20 cellular contexts compared by ENCODE assay signal in genomic region chr2:3449106-3449505, GRCh38.
DNase-seq lines count a peak whose midpoint lies in the region; TF ChIP-seq lines count a peak whose summit lies in the region.
"Had no signal": no experiment of that assay in that cellular context is flagged by ENCODE, and none has a peak within 500 bp of the region (broad histone marks: within the 10 kb centered on the region; RNA-seq: fewer than 3 reads in every experiment).

No MANE protein-coding gene starts in this region.

- TF ChIP-seq CTCF in BE2C (IDR thresholded peaks at IDR 0.05; ENCODE audit: low read depth, low read length) (no peak), astrocyte of the spinal cord (IDR thresholded peaks at IDR 0.05; ENCODE audit: low read depth, low read length) (no peak), mesothelial cell of epicardium (IDR thresholded peaks at IDR 0.05; ENCODE audit: unreplicated experiment) (no peak)

- peaks cover 39% of the 10 kb centered on the region for H3K36me3 ChIP-seq in BE2C

- in situ Hi-C loops in astrocyte of the spinal cord (cut with HindIII; ENCODE audit: low sequenced_read_pairs) = no loop called here

- H3K4me1 Mint-ChIP-seq in mesothelial cell of epicardium = no peaks in the 10 kb centered on the region
- H3K4me1 Mint-ChIP-seq: activated CD4-positive, alpha-beta T cell treated with anti-CD3 and anti-CD28 coated beads, Interleukin-2, amount 10 ng/mL, durations not matched to agents 24 days and 14 days; activated naive CD8-positive, alpha-beta T cell treated with anti-CD3 and anti-CD28 coated beads, Interleukin-2, amount 10 ng/mL, durations not matched to agents 7 days and 5 days; CD4-positive, alpha-beta memory T cell; stimulated activated memory B cell treated with anti-CD40 and anti-IgM and Interleukin-4, amounts not matched to agents 10 μg/mL and 1 μg/mL and 100 μg/mL, for 72 hours had no signal

- DNase-seq in BE2C (peak; percentile 41), NCI-H1048 (lab: John Stamatoyannopoulos, UW) (peak; percentile 11), astrocyte of the spinal cord (ENCODE audit: low read depth, low spot score) (peak; percentile 41), mesothelial cell of epicardium (ENCODE audit: low spot score in 2 of 2, unreplicated experiment in 2 of 2) (no peak), glomerular visceral epithelial cell (ENCODE audit: extremely low spot score) (no peak), COR-L47 (lab: John Stamatoyannopoulos, UW) (no peak)
- DNase-seq in stimulated activated CD4-positive, alpha-beta T cell treated with anti-CD3 and anti-CD28 coated beads, Interleukin-4, amount 100 ng/mL, for 1 hour = no peak
- DNase-seq: activated CD4-positive, alpha-beta T cell treated with anti-CD3 and anti-CD28 coated beads, Interleukin-2, amount 10 ng/mL, durations not matched to agents 24 days and 14 days; activated naive CD8-positive, alpha-beta T cell treated with anti-CD3 and anti-CD28 coated beads, Interleukin-2, amount 10 ng/mL, durations not matched to agents 7 days and 5 days; CD4-positive, alpha-beta memory T cell; erythroblast; midbrain; NCI-H146; NCI-H2171; stimulated activated CD4-positive, alpha-beta T cell treated with anti-CD3 and anti-CD28 coated beads, Interleukin-1b, Interleukin-23, amount 100 ng/mL, for 48 hours; T-helper 17 cell had no signal

- H3K27ac Mint-ChIP-seq in mesothelial cell of epicardium = peak overlapping the region; percentile 40
- H3K27ac Mint-ChIP-seq: activated CD4-positive, alpha-beta T cell treated with anti-CD3 and anti-CD28 coated beads, Interleukin-2, amount 10 ng/mL, durations not matched to agents 24 days and 14 days; activated naive CD8-positive, alpha-beta T cell treated with anti-CD3 and anti-CD28 coated beads, Interleukin-2, amount 10 ng/mL, durations not matched to agents 7 days and 5 days; IgD-negative memory B cell; stimulated activated memory B cell treated with anti-CD40 and anti-IgM and Interleukin-4, amounts not matched to agents 10 μg/mL and 1 μg/mL and 100 μg/mL, for 72 hours had no signal

- no peaks in the 10 kb centered on the region for H3K9me3 ChIP-seq in BE2C
- H3K9me3 ChIP-seq: HAP-1, SJSA1 had no signal

- no peaks in the 10 kb centered on the region for H3K27me3 Mint-ChIP-seq in mesothelial cell of epicardium (ENCODE audit: low read depth)
- H3K27me3 Mint-ChIP-seq: activated CD4-positive, alpha-beta T cell treated with anti-CD3 and anti-CD28 coated beads, Interleukin-2, amount 10 ng/mL, durations not matched to agents 24 days and 14 days; activated naive CD8-positive, alpha-beta T cell treated with anti-CD3 and anti-CD28 coated beads, Interleukin-2, amount 10 ng/mL, durations not matched to agents 7 days and 5 days; CD4-positive, alpha-beta memory T cell; IgD-negative memory B cell; stimulated activated memory B cell treated with anti-CD40 and anti-IgM and Interleukin-4, amounts not matched to agents 10 μg/mL and 1 μg/mL and 100 μg/mL, for 72 hours; T-helper 17 cell had no signal

- H3K36me3 Mint-ChIP-seq in mesothelial cell of epicardium = peaks cover 39% of the 10 kb centered on the region

- H3K4me3 ChIP-seq in BE2C (ENCODE audit: low read depth, low read length) = no peak overlapping the region
- no peak overlapping the region for H3K4me3 ChIP-seq in astrocyte of the spinal cord (ENCODE audit: low read depth, low read length)
- H3K4me3 ChIP-seq: HAP-1, SJSA1 had no signal

- peaks cover 8% of the 10 kb centered on the region for H3K4me1 ChIP-seq in BE2C
- H3K4me1 ChIP-seq: HAP-1, SJSA1 had no signal

- H3K9me3 Mint-ChIP-seq in mesothelial cell of epicardium = no peaks in the 10 kb centered on the region
- H3K9me3 Mint-ChIP-seq: activated CD4-positive, alpha-beta T cell treated with anti-CD3 and anti-CD28 coated beads, Interleukin-2, amount 10 ng/mL, durations not matched to agents 24 days and 14 days; activated naive CD8-positive, alpha-beta T cell treated with anti-CD3 and anti-CD28 coated beads, Interleukin-2, amount 10 ng/mL, durations not matched to agents 7 days and 5 days; CD4-positive, alpha-beta memory T cell; IgD-negative memory B cell; stimulated activated memory B cell treated with anti-CD40 and anti-IgM and Interleukin-4, amounts not matched to agents 10 μg/mL and 1 μg/mL and 100 μg/mL, for 72 hours had no signal

- H3K4me3 Mint-ChIP-seq in mesothelial cell of epicardium = no peak overlapping the region
- H3K4me3 Mint-ChIP-seq: activated CD4-positive, alpha-beta T cell treated with anti-CD3 and anti-CD28 coated beads, Interleukin-2, amount 10 ng/mL, durations not matched to agents 24 days and 14 days; activated naive CD8-positive, alpha-beta T cell treated with anti-CD3 and anti-CD28 coated beads, Interleukin-2, amount 10 ng/mL, durations not matched to agents 7 days and 5 days; CD4-positive, alpha-beta memory T cell; IgD-negative memory B cell; stimulated activated memory B cell treated with anti-CD40 and anti-IgM and Interleukin-4, amounts not matched to agents 10 μg/mL and 1 μg/mL and 100 μg/mL, for 72 hours; T-helper 17 cell had no signal

- H3K27me3 ChIP-seq in BE2C = no peaks in the 10 kb centered on the region
- H3K27me3 ChIP-seq: SJSA1 had no signal

Comparison
In these comparisons a context has a peak if more than half of its experiments do, and no peak if none do; other contexts are left out.
1. DNase-seq: peak in BE2C (single experiment), NCI-H1048 (single experiment) and astrocyte of the spinal cord (single experiment); none in mesothelial cell of epicardium (0 of 2), stimulated activated CD4-positive, alpha-beta T cell treated with anti-CD3 and anti-CD28 coated beads, Interleukin-4, amount 100 ng/mL, for 1 hour (single experiment), glomerular visceral epithelial cell (single experiment) and COR-L47 (single experiment).